In the genomic region with DNA sequence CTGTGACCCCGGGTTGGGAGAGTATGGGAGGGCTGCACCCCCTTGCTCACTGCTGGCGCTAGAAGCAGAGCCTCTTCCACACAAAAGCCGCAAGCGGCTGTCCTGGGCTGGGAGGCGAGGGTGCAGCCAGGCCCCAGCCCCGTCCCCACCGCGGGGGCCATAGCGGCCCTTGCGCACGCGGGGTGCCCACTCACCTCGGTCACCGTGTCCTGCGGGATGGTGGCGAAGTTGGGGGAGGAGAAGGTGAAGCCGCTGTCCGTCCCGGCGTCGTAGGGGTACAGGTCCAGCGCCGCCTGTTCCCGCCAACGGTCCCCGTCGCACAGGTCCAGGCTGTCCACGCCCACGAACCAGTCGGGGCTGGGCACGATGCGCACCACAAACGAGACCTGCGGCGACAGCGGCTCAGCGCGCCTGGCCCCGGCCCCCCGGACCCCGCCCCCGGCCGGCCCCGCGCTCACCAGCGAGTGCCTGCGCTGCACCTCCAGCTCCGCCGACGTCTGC, we compare ENCODE assay signal across 1 cellular context.
TF ChIP-seq lines count a peak whose summit lies in the region.

No MANE protein-coding gene starts in this region.

TF ChIP-seq in SK-N-SH treated with all-trans-retinoic acid at 6 μM for 48 hours, 23 proteins besides CTCF, POLR2A, EP300 and RAD21 (continued from another document):
- TF ChIP-seq, protein P1, sequence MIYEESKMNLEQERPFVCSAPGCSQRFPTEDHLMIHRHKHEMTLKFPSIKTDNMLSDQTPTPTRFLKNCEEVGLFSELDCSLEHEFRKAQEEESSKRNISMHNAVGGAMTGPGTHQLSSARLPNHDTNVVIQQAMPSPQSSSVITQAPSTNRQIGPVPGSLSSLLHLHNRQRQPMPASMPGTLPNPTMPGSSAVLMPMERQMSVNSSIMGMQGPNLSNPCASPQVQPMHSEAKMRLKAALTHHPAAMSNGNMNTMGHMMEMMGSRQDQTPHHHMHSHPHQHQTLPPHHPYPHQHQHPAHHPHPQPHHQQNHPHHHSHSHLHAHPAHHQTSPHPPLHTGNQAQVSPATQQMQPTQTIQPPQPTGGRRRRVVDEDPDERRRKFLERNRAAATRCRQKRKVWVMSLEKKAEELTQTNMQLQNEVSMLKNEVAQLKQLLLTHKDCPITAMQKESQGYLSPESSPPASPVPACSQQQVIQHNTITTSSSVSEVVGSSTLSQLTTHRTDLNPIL (CRISPR knock-in tag; IDR thresholded peaks at IDR 0.05; ENCODE audit: low read depth): no peak
